2 cellular contexts compared by ENCODE assay signal in genomic region chr22:48261706-48262105, GRCh38.
TF ChIP-seq lines count a peak whose summit lies in the region.

No MANE protein-coding gene starts in this region.

TF ChIP-seq in A549, 52 proteins besides CTCF, POLR2A, EP300 and RAD21:
- no peak for TF ChIP-seq SREBF2 (IDR thresholded peaks at IDR 0.05)
TF ChIP-seq in A549: peak in this region for 0.

TF ChIP-seq in H1, 55 proteins besides CTCF, POLR2A, EP300 and RAD21:
- no peak for TF ChIP-seq CBX5 (IDR thresholded peaks at IDR 0.05; ENCODE audit: low read depth, low read length)
